15 cellular contexts compared by ENCODE assay signal in the genomic region with DNA sequence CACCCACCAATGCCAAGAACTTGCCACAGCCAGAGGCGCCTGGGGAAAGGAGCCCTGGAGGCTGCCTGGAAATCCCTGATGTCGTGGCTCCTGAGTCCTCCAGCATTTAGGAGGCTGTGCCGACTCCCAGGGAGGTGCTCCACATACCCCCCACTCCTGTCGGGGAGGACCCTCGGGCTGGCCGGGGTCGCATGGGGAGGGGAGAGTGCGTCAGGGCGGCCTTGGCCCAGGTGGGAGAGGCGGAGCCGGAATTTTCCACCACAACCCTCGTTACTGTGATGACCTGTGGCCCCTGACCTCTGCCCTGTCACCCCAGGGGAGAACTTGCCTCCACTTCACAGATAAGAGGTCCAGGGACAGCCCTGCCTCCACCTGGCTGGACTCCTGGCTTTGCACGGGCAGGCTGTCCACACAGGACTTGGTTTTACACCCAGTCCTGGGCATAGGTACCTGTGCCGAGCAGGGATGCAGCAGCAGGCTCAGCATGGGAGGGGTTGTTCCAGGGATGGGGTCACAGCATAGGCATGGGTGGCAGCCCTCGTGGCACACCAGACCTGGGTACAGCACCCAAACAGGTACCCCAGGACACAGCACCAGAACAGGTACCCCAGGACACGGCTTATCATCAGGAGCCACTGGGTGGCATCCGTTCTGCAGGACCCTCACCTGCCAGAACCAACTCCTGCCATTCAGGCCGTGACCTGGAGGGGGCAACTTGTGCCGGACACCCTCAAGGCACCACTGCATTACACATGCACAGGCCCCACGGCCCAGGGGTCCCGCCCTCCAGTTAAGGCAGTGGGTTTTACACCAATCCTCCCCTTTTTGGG. TPM values are rescaled to one million over a fixed set of nuclear protein-coding genes. Genes with fewer than 3 reads are reported as not detected.
A peak's percentile ranks its signal among the peaks of the same experiment; 100 is the strongest.
DNase-seq lines count a peak whose midpoint lies in the region; ATAC-seq and TF ChIP-seq lines count a peak whose summit lies in the region.
"Had no signal": no experiment of that assay in that cellular context is flagged by ENCODE, and none has a peak within 500 bp of the region (broad histone marks: within the 10 kb centered on the region; RNA-seq: fewer than 3 reads in every experiment).

No MANE protein-coding gene starts in this region.

- H2AFZ ChIP-seq in SK-N-SH (ENCODE audit: low read depth), result no peak overlapping the region

- no peak overlapping the region for H3K27ac ChIP-seq in SK-N-SH (ENCODE audit: low read depth in 2 of 2, low read length in 1 of 2)
- H3K27ac ChIP-seq: BLaER1 had no signal

- H3K9ac ChIP-seq in SK-N-SH, result no peak overlapping the region
- H3K9ac ChIP-seq: BLaER1 had no signal

- TF ChIP-seq CTCF in AG09319 (IDR thresholded peaks at IDR 0.05; ENCODE audit: low read depth, low read length) (peak; percentile 12), SK-N-SH (IDR thresholded peaks at IDR 0.05) (no peak)

- in situ Hi-C loops in SK-MEL-5 (cut with HindIII; ENCODE audit: low pct_unique_long_range_greater_than_20kb, low sequenced_read_pairs), result no loop called here

- H3K36me3 Mint-ChIP-seq in activated T-helper 2 cell treated with anti-CD3 and anti-CD28 coated beads, Interferon-gamma antibody, Interleukin-2, Interleukin-4, amounts not matched to agents 10 μg/mL and 5 μg/mL and 100 μg/mL, durations not matched to agents 14 hours and 24 hours and 36 hours (ENCODE audit: low read depth), result no peaks in the 10 kb centered on the region

- no peaks in the 10 kb centered on the region for H3K4me1 ChIP-seq in SK-N-SH (ENCODE audit: control insufficient read depth in 1 of 2, insufficient read depth in 2 of 2, low read depth in 1 of 2, low read length in 1 of 2)
- H3K4me1 ChIP-seq: BLaER1 had no signal

- no peaks in the 10 kb centered on the region for H3F3A ChIP-seq in SK-N-SH (replicated peaks; ENCODE audit: insufficient read depth)

- no peak overlapping the region for H3K27ac Mint-ChIP-seq in activated T-helper 2 cell treated with anti-CD3 and anti-CD28 coated beads, Interferon-gamma antibody, Interleukin-2, Interleukin-4, amounts not matched to agents 10 μg/mL and 5 μg/mL and 100 μg/mL, durations not matched to agents 14 hours and 24 hours and 36 hours
- H3K27ac Mint-ChIP-seq: activated T-cell treated with anti-CD3 and anti-CD28 coated beads, Interleukin-2, amount 50 U/mL, for 72 hours; naive thymus-derived CD8-positive, alpha-beta T cell had no signal

- no peak for DNase-seq in AG09319 (ENCODE audit: extremely low read depth, low read depth)
- peak; percentile 36 for DNase-seq in H4 (ENCODE audit: low spot score)
- peak; percentile 31 for DNase-seq in SK-MEL-5 (ENCODE audit: low read depth, low spot score)
- peak; percentile 28 for DNase-seq in iPS DF 19.7 (ENCODE audit: low read depth, low spot score)
- DNase-seq in activated T-helper 2 cell treated with anti-CD3 and anti-CD28 coated beads, Interferon-gamma antibody, Interleukin-2, Interleukin-4, amounts not matched to agents 10 μg/mL and 5 μg/mL and 100 μg/mL, durations not matched to agents 14 hours and 24 hours and 36 hours (ENCODE audit: low spot score), result no peak
- DNase-seq in SK-N-SH, result no peak
- DNase-seq: activated T-cell treated with anti-CD3 and anti-CD28 coated beads, Interleukin-2, amount 50 U/mL, for 72 hours; KG1; naive thymus-derived CD8-positive, alpha-beta T cell; NCI-H2171 had no signal

- POLR2A ChIA-PET in SK-N-SH (lab: Yijun Ruan, JAX), result no interaction called here

- H4K20me1 ChIP-seq in SK-N-SH (ENCODE audit: insufficient read depth), result no peaks in the 10 kb centered on the region
- H4K20me1 ChIP-seq: BLaER1 had no signal

- CTCF ChIA-PET in SK-N-SH (lab: Yijun Ruan, JAX), result interaction anchor here (1.7 kb wide), 1 partner anchor 37 kb away, joined by 4 read pairs; no protein-coding TSS in a partner anchor

- peaks cover 6% of the 10 kb centered on the region; the same call in 1 of the 2 replicates for H3K27me3 ChIP-seq in SK-N-SH (ENCODE audit: insufficient read depth)
- H3K27me3 ChIP-seq: BLaER1 had no signal

- H3K4me2 ChIP-seq in SK-N-SH, result no peak overlapping the region
- H3K4me2 ChIP-seq: BLaER1 had no signal

- 33% methylated on average over 8 of the region's 21 CpGs for WGBS in SK-N-SH (ENCODE audit: low lambda C conversion rate)

- no peaks in the 10 kb centered on the region for H3K4me1 Mint-ChIP-seq in activated T-helper 2 cell treated with anti-CD3 and anti-CD28 coated beads, Interferon-gamma antibody, Interleukin-2, Interleukin-4, amounts not matched to agents 10 μg/mL and 5 μg/mL and 100 μg/mL, durations not matched to agents 14 hours and 24 hours and 36 hours (ENCODE audit: low read depth)

- H3K4me3 Mint-ChIP-seq in activated T-helper 2 cell treated with anti-CD3 and anti-CD28 coated beads, Interferon-gamma antibody, Interleukin-2, Interleukin-4, amounts not matched to agents 10 μg/mL and 5 μg/mL and 100 μg/mL, durations not matched to agents 14 hours and 24 hours and 36 hours (ENCODE audit: low read depth), result no peak overlapping the region
- H3K4me3 Mint-ChIP-seq: activated T-cell treated with anti-CD3 and anti-CD28 coated beads, Interleukin-2, amount 50 U/mL, for 72 hours; naive thymus-derived CD8-positive, alpha-beta T cell had no signal

- H3K9me3 Mint-ChIP-seq in activated T-helper 2 cell treated with anti-CD3 and anti-CD28 coated beads, Interferon-gamma antibody, Interleukin-2, Interleukin-4, amounts not matched to agents 10 μg/mL and 5 μg/mL and 100 μg/mL, durations not matched to agents 14 hours and 24 hours and 36 hours, result peaks cover 5% of the 10 kb centered on the region

- no peaks in the 10 kb centered on the region for H3K36me3 ChIP-seq in SK-N-SH (replicated peaks in 1 of 2; ENCODE audit: control insufficient read depth in 1 of 2, insufficient read depth in 2 of 2, low read length in 1 of 2)
- H3K36me3 ChIP-seq: BLaER1 had no signal

- intact Hi-C loops in activated T-helper 2 cell treated with anti-CD3 and anti-CD28 coated beads, Interferon-gamma antibody, Interleukin-2, Interleukin-4, amounts not matched to agents 10 μg/mL and 5 μg/mL and 100 μg/mL, durations not matched to agents 14 hours and 24 hours and 36 hours (cut with micrococcal nuclease), result no loop called here

- no peaks in the 10 kb centered on the region for H3K9me3 ChIP-seq in SK-N-SH

- TF ChIP-seq EP300 in SK-N-SH (IDR thresholded peaks at IDR 0.05; ENCODE audit: borderline replicate concordance in 1 of 2, low read depth in 1 of 2, low read length in 1 of 2), result no peak

- H3K27me3 Mint-ChIP-seq in activated T-helper 2 cell treated with anti-CD3 and anti-CD28 coated beads, Interferon-gamma antibody, Interleukin-2, Interleukin-4, amounts not matched to agents 10 μg/mL and 5 μg/mL and 100 μg/mL, durations not matched to agents 14 hours and 24 hours and 36 hours (ENCODE audit: low read depth), result peaks cover under 1% of the 10 kb centered on the region

- no peak overlapping the region for H3K4me3 ChIP-seq in SK-N-SH (ENCODE audit: low read depth in 2 of 2, low read length in 1 of 2)
- H3K4me3 ChIP-seq: BLaER1 had no signal

- H3K79me2 ChIP-seq in SK-N-SH (ENCODE audit: insufficient read depth), result no peaks in the 10 kb centered on the region

- H3K9me2 ChIP-seq in SK-N-SH, result no peaks in the 10 kb centered on the region

- no peak for TF ChIP-seq RAD21 in SK-N-SH (IDR thresholded peaks at IDR 0.05; ENCODE audit: low read length)

- ATAC-seq in HG02870 (IDR thresholded peaks at IDR 0.05; ENCODE audit: unreplicated experiment) (no peak), GM21526 (IDR thresholded peaks at IDR 0.05; ENCODE audit: low FRiP score, unreplicated experiment) (no peak)
- ATAC-seq: activated T-cell treated with anti-CD3 and anti-CD28 coated beads, Interleukin-2, amount 50 U/mL, for 72 hours; naive thymus-derived CD8-positive, alpha-beta T cell; Right ventricle myocardium inferior had no signal

RNA-seq across cellular contexts. Expression of a gene that starts 12.3 kb away (rescaled TPM):
- not detected in 2 replicates for total RNA-seq in H4 (2014; rRNA removed; shearing (Covaris generic))
- 0.16 TPM in 1 of 2 replicates, not detected in the other for total RNA-seq in SK-MEL-5 (2014; rRNA removed; shearing (Covaris generic))
- not detected in 2 replicates for polyA plus RNA-seq in SK-MEL-5 (2015; cell fraction: cytosol; rRNA removed)
- not detected in 2 replicates for polyA plus RNA-seq in SK-MEL-5 (2015; cell fraction: nucleus; rRNA removed)
- total RNA-seq in activated T-helper 2 cell treated with anti-CD3 and anti-CD28 coated beads, Interferon-gamma antibody, Interleukin-2, Interleukin-4, amounts not matched to agents 10 μg/mL and 5 μg/mL and 100 μg/mL, durations not matched to agents 14 hours and 24 hours and 36 hours, result not detected in 2 replicates
- not detected in 2 replicates for polyA plus RNA-seq in SK-N-SH (2012; rRNA removed)
- polyA plus RNA-seq in SK-N-SH (2012; cell fraction: cytosol; rRNA removed), result not detected in 2 replicates
- polyA plus RNA-seq in SK-N-SH (2012; cell fraction: nucleus; rRNA removed), result not detected in 2 replicates
- total RNA-seq: activated T-cell treated with anti-CD3 and anti-CD28 coated beads, Interleukin-2, amount 50 U/mL, for 72 hours; naive thymus-derived CD8-positive, alpha-beta T cell; Right ventricle myocardium inferior had no signal
- polyA plus RNA-seq: esophagus; naive thymus-derived CD8-positive, alpha-beta T cell had no signal

RNA-seq across cellular contexts. Expression of a gene that starts 36.3 kb away (rescaled TPM):
- total RNA-seq in H4 (2014; rRNA removed; shearing (Covaris generic)), result 1.4 and 1.9 TPM in 2 replicates
- 0.50 TPM in 1 of 2 replicates, not detected in the other for total RNA-seq in SK-MEL-5 (2014; rRNA removed; shearing (Covaris generic))
- 0.30 and 0.85 TPM in 2 replicates for polyA plus RNA-seq in SK-MEL-5 (2015; cell fraction: cytosol; rRNA removed)
- polyA plus RNA-seq in SK-MEL-5 (2015; cell fraction: nucleus; rRNA removed), result 0.43 and 1.3 TPM in 2 replicates
- total RNA-seq in activated T-helper 2 cell treated with anti-CD3 and anti-CD28 coated beads, Interferon-gamma antibody, Interleukin-2, Interleukin-4, amounts not matched to agents 10 μg/mL and 5 μg/mL and 100 μg/mL, durations not matched to agents 14 hours and 24 hours and 36 hours, result 0.97 and 2.2 TPM in 2 replicates
- 0.21 and 0.32 TPM in 2 replicates for polyA plus RNA-seq in SK-N-SH (2012; rRNA removed)
- 0.32 and 0.37 TPM in 2 replicates for polyA plus RNA-seq in SK-N-SH (2012; cell fraction: cytosol; rRNA removed)
- polyA plus RNA-seq in SK-N-SH (2012; cell fraction: nucleus; rRNA removed), result 0.56 and 1.3 TPM in 2 replicates
- total RNA-seq: naive thymus-derived CD8-positive, alpha-beta T cell had no signal

RNA-seq across cellular contexts. Expression of a gene that starts 39.6 kb away (rescaled TPM):
- total RNA-seq in H4 (2014; rRNA removed; shearing (Covaris generic)), result not detected in 2 replicates
- total RNA-seq in SK-MEL-5 (2014; rRNA removed; shearing (Covaris generic)), result not detected in 2 replicates
- polyA plus RNA-seq in SK-MEL-5 (2015; cell fraction: cytosol; rRNA removed), result not detected in 2 replicates
- polyA plus RNA-seq in SK-MEL-5 (2015; cell fraction: nucleus; rRNA removed), result not detected in 2 replicates
- not detected in 2 replicates for total RNA-seq in activated T-helper 2 cell treated with anti-CD3 and anti-CD28 coated beads, Interferon-gamma antibody, Interleukin-2, Interleukin-4, amounts not matched to agents 10 μg/mL and 5 μg/mL and 100 μg/mL, durations not matched to agents 14 hours and 24 hours and 36 hours
- polyA plus RNA-seq in SK-N-SH (2012; rRNA removed), result not detected in 2 replicates
- polyA plus RNA-seq in SK-N-SH (2012; cell fraction: cytosol; rRNA removed), result not detected in 2 replicates
- not detected in 2 replicates for polyA plus RNA-seq in SK-N-SH (2012; cell fraction: nucleus; rRNA removed)
- total RNA-seq: activated T-cell treated with anti-CD3 and anti-CD28 coated beads, Interleukin-2, amount 50 U/mL, for 72 hours; naive thymus-derived CD8-positive, alpha-beta T cell; Right ventricle myocardium inferior had no signal
- polyA plus RNA-seq: naive thymus-derived CD8-positive, alpha-beta T cell had no signal

RNA-seq across cellular contexts. Expression of a gene that starts 49.8 kb away (rescaled TPM):
- not detected in 2 replicates for total RNA-seq in H4 (2014; rRNA removed; shearing (Covaris generic))
- not detected in 2 replicates for total RNA-seq in SK-MEL-5 (2014; rRNA removed; shearing (Covaris generic))
- not detected in 2 replicates for polyA plus RNA-seq in SK-MEL-5 (2015; cell fraction: cytosol; rRNA removed)
- not detected in 2 replicates for polyA plus RNA-seq in SK-MEL-5 (2015; cell fraction: nucleus; rRNA removed)
- not detected in 2 replicates for total RNA-seq in activated T-helper 2 cell treated with anti-CD3 and anti-CD28 coated beads, Interferon-gamma antibody, Interleukin-2, Interleukin-4, amounts not matched to agents 10 μg/mL and 5 μg/mL and 100 μg/mL, durations not matched to agents 14 hours and 24 hours and 36 hours
- polyA plus RNA-seq in SK-N-SH (2012; rRNA removed), result not detected in 2 replicates
- not detected in 2 replicates for polyA plus RNA-seq in SK-N-SH (2012; cell fraction: cytosol; rRNA removed)
- polyA plus RNA-seq in SK-N-SH (2012; cell fraction: nucleus; rRNA removed), result 0.01 and 0.06 TPM in 2 replicates
- total RNA-seq: activated T-cell treated with anti-CD3 and anti-CD28 coated beads, Interleukin-2, amount 50 U/mL, for 72 hours; naive thymus-derived CD8-positive, alpha-beta T cell; Right ventricle myocardium inferior had no signal
- polyA plus RNA-seq: naive thymus-derived CD8-positive, alpha-beta T cell had no signal

Comparison
In these comparisons a context has a peak if more than half of its experiments do, and no peak if none do; other contexts are left out.
1. DNase-seq: peak in H4 (single experiment), SK-MEL-5 (single experiment) and iPS DF 19.7 (single experiment); none in AG09319 (single experiment), activated T-helper 2 cell treated with anti-CD3 and anti-CD28 coated beads, Interferon-gamma antibody, Interleukin-2, Interleukin-4, amounts not matched to agents 10 μg/mL and 5 μg/mL and 100 μg/mL, durations not matched to agents 14 hours and 24 hours and 36 hours (single experiment) and SK-N-SH (single experiment).